ENCODE assay signal across 14 cellular contexts in the genomic region with DNA sequence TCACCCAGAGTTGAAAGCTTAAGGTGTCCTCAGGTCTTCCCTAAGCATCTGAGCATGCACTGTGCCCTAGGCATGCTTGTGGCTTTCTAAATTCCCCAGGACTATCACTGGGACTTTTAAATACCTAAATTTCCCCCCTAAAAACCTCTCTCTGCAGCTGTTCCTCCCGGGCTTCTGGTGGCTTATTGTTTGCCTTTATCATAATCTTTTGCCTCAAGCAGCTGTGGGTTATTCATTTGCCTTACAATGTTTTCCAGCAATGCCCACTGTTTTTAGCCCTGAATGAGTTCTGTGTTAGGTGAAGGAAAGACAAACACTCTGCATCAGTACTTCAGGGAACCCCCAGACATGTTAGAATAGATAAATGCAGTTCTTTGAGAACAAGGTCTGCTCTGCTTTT.
A peak's percentile ranks its signal among the peaks of the same experiment; 100 is the strongest.
DNase-seq lines count a peak whose midpoint lies in the region; TF ChIP-seq lines count a peak whose summit lies in the region.
"Had no signal": no experiment of that assay in that cellular context is flagged by ENCODE, and none has a peak within 500 bp of the region (broad histone marks: within the 10 kb centered on the region; RNA-seq: fewer than 3 reads in every experiment).

No MANE protein-coding gene starts in this region.

- H3K4me2 ChIP-seq in MM.1S (ENCODE audit: low read depth, low read length): no peak overlapping the region
- no peak overlapping the region for H3K4me2 ChIP-seq in osteoblast (ENCODE audit: insufficient read depth, low read length)
- H3K4me2 ChIP-seq: BLaER1 had no signal

- no peak for TF ChIP-seq CTCF in MM.1S (IDR thresholded peaks at IDR 0.05; ENCODE audit: low read length)
- TF ChIP-seq CTCF in osteoblast (IDR thresholded peaks at IDR 0.05; ENCODE audit: extremely low read depth, low read depth, low read length): no peak

- H3K36me3 ChIP-seq in MM.1S (replicated peaks; ENCODE audit: insufficient read depth, low read length) (no peaks in the 10 kb centered on the region), SJCRH30 (no peaks in the 10 kb centered on the region), osteoblast (ENCODE audit: insufficient read depth, low read length) (no peaks in the 10 kb centered on the region)
- H3K36me3 ChIP-seq: BLaER1 had no signal

- H2AFZ ChIP-seq in MM.1S (ENCODE audit: low read length) (no peak overlapping the region), osteoblast (ENCODE audit: low read length) (no peak overlapping the region)
- H2AFZ ChIP-seq: GM23248 had no signal

- peak; percentile 6 for DNase-seq in NCI-H1092 treated with DMSO at 0.1 percent for 48 hours (lab: John Stamatoyannopoulos, UW)
- DNase-seq in NCI-H1092 (lab: John Stamatoyannopoulos, UW): no peak
- peak; percentile 34 for DNase-seq in MM.1S
- DNase-seq in SJCRH30: peak; percentile 30 to 69
- DNase-seq in osteoblast (ENCODE audit: insufficient read length, low spot score, missing footprints): peak; percentile 60
- DNase-seq in activated naive CD4-positive, alpha-beta T cell (lab: John Stamatoyannopoulos, UW): no peak
- DNase-seq in caudate nucleus (lab: John Stamatoyannopoulos, UW): no peak
- DNase-seq: 8988T; AML-193; Caco-2; CD8-positive, alpha-beta memory T cell; GM23248; H9 had no signal

- no peaks in the 10 kb centered on the region for H3F3A ChIP-seq in MM.1S (ENCODE audit: insufficient read depth, low read length)

- no peak overlapping the region for H3K9ac ChIP-seq in MM.1S (ENCODE audit: low read length)
- H3K9ac ChIP-seq: BLaER1, GM23248 had no signal

- H3K4me1 ChIP-seq in MM.1S (ENCODE audit: low read length) (no peaks in the 10 kb centered on the region), SJCRH30 (no peaks in the 10 kb centered on the region), osteoblast (ENCODE audit: insufficient read depth, low read length) (no peaks in the 10 kb centered on the region)
- H3K4me1 ChIP-seq: BLaER1, Caco-2 had no signal

- no peaks in the 10 kb centered on the region for H3K9me2 ChIP-seq in MM.1S (replicated peaks; ENCODE audit: insufficient read depth, low read length)

- H3K27me3 ChIP-seq in MM.1S (replicated peaks; ENCODE audit: insufficient read depth, low read length): no peaks in the 10 kb centered on the region
- no peaks in the 10 kb centered on the region for H3K27me3 ChIP-seq in SJCRH30
- no peaks in the 10 kb centered on the region for H3K27me3 ChIP-seq in osteoblast (ENCODE audit: insufficient read depth, low read length)

- H3K79me2 ChIP-seq in MM.1S (ENCODE audit: low read length) (no peaks in the 10 kb centered on the region), osteoblast (ENCODE audit: insufficient read depth, low read length) (no peaks in the 10 kb centered on the region)

- H3K4me3 ChIP-seq in MM.1S (ENCODE audit: low read length) (no peak overlapping the region), SJCRH30 (no peak overlapping the region), osteoblast (ENCODE audit: insufficient read depth, low read length) (no peak overlapping the region)
- H3K4me3 ChIP-seq: BLaER1, GM23248 had no signal

- H3K27ac ChIP-seq in MM.1S (ENCODE audit: low read length) (no peak overlapping the region), SJCRH30 (no peak overlapping the region), osteoblast (ENCODE audit: low read depth, low read length) (no peak overlapping the region), caudate nucleus (ENCODE audit: low read depth, low read length) (no peak overlapping the region)
- H3K27ac ChIP-seq: BLaER1, GM23248 had no signal

- H3K9me3 ChIP-seq in MM.1S (replicated peaks; ENCODE audit: insufficient read depth, low read length) (no peaks in the 10 kb centered on the region), SJCRH30 (replicated peaks) (no peaks in the 10 kb centered on the region), osteoblast (ENCODE audit: low read depth, low read length) (no peaks in the 10 kb centered on the region)
- H3K9me3 ChIP-seq: BLaER1, Caco-2 had no signal

- H4K20me1 ChIP-seq in MM.1S (ENCODE audit: insufficient read depth, low read length): no peaks in the 10 kb centered on the region
- H4K20me1 ChIP-seq in osteoblast (ENCODE audit: insufficient read depth, low read length): no peaks in the 10 kb centered on the region
- H4K20me1 ChIP-seq: BLaER1 had no signal

Comparison
In these comparisons a context has a peak if more than half of its experiments do, and no peak if none do; other contexts are left out.
1. DNase-seq: peak in NCI-H1092 treated with DMSO at 0.1 percent for 48 hours (single experiment), MM.1S (single experiment), SJCRH30 (2 of 2) and osteoblast (single experiment); none in NCI-H1092 (single experiment), activated naive CD4-positive, alpha-beta T cell (0 of 4) and caudate nucleus (0 of 61).